Comparison of ENCODE assay signal across 9 cellular contexts in the genomic region with DNA sequence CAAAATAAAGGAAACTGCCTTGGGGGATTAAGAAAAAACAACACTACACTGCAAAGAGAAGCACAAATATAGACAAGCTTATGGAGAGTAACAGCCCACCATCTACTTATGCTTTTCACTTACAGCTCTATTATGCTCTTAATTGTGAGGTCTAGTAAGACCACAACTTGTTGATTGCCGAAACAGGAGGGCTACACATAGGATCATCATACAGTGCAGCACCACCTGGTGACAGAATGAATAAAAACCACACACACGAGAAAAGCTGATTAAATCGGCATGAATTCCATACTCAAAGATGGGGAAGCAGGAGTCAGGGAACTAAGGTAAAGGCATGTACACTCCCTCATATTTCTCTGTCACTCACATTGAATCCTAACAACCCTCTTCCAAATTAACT.
DNase-seq lines count a peak whose midpoint lies in the region; ATAC-seq, FAIRE-seq and TF ChIP-seq lines count a peak whose summit lies in the region.
"Had no signal": no experiment of that assay in that cellular context is flagged by ENCODE, and none has a peak within 500 bp of the region (broad histone marks: within the 10 kb centered on the region; RNA-seq: fewer than 3 reads in every experiment).

No MANE protein-coding gene starts in this region.

- H3K27me3 ChIP-seq in A673 (replicated peaks; ENCODE audit: insufficient read depth, low read depth, low read length, poor library complexity) (no peaks in the 10 kb centered on the region), PC-3 (ENCODE audit: low read length) (no peaks in the 10 kb centered on the region), gastroesophageal sphincter (no peaks in the 10 kb centered on the region), suprapubic skin (no peaks in the 10 kb centered on the region)

- no peaks in the 10 kb centered on the region for H3K79me2 ChIP-seq in PC-3 (ENCODE audit: low read length)

- DNase-seq in A673 (ENCODE audit: low spot score), result peak; percentile 85
- DNase-seq in GM18507 (ENCODE audit: extremely low spot score, insufficient read length, low read depth), result no peak
- DNase-seq in PC-3, result peak; percentile 75
- DNase-seq in T-cell, result no peak
- DNase-seq in effector CD8-positive, alpha-beta T cell (lab: John Stamatoyannopoulos, UW), result no peak
- DNase-seq in NOMO-1 treated with dmso at 0.1 percent for 144 hours (lab: John Stamatoyannopoulos, UW; ENCODE audit: unreplicated experiment), result no peak
- no peak for DNase-seq in suprapubic skin (ENCODE audit: low spot score in 2 of 2)
- DNase-seq: NCI-H510A treated with DMSO at 0.1 percent for 48 hours had no signal

- H3K4me3 ChIP-seq in A673 (ENCODE audit: low read depth, low read length, poor library complexity, severe bottlenecking) (no peak overlapping the region), PC-3 (ENCODE audit: low read length) (no peak overlapping the region), gastroesophageal sphincter (no peak overlapping the region), suprapubic skin (no peak overlapping the region)

- H3K4me3 Mint-ChIP-seq in T-cell, result no peak overlapping the region

- H3K4me1 ChIP-seq in A673 (ENCODE audit: insufficient read depth, low read length, poor library complexity, severe bottlenecking), result peaks cover 26% of the 10 kb centered on the region
- H3K4me1 ChIP-seq in PC-3 (ENCODE audit: insufficient read depth, low read length), result no peaks in the 10 kb centered on the region
- no peaks in the 10 kb centered on the region for H3K4me1 ChIP-seq in gastroesophageal sphincter
- no peaks in the 10 kb centered on the region for H3K4me1 ChIP-seq in suprapubic skin

- H3K4me2 ChIP-seq in PC-3 (ENCODE audit: low read length), result peak overlapping the region; percentile 33

- H3K9me3 ChIP-seq in A673 (ENCODE audit: low read depth, low read length, poor library complexity, severe bottlenecking) (no peaks in the 10 kb centered on the region), PC-3 (ENCODE audit: low read length) (no peaks in the 10 kb centered on the region), gastroesophageal sphincter (no peaks in the 10 kb centered on the region), suprapubic skin (no peaks in the 10 kb centered on the region)

- TF ChIP-seq CTCF in A673 (conservative IDR thresholded peaks at IDR 0.05; ENCODE audit: low read depth, low read length) (peak; percentile 68), PC-3 (conservative IDR thresholded peaks at IDR 0.05; ENCODE audit: low read depth, low read length) (peak; percentile 81), gastroesophageal sphincter (IDR thresholded peaks at IDR 0.05) (peak in 3 of 4 experiments; percentile 24 to 57 (median 45)), suprapubic skin (IDR thresholded peaks at IDR 0.05) (no peak)

- no peaks in the 10 kb centered on the region for H3K9me3 Mint-ChIP-seq in T-cell

- no peak overlapping the region for H3K27ac Mint-ChIP-seq in T-cell

- intact Hi-C loops in A673 (cut with micrococcal nuclease; ENCODE audit: unreplicated experiment) (loop anchor here (1.0 to 2.0 kb wide), 2 partner anchors 115 to 205 kb away; no protein-coding TSS in a partner anchor), PC-3 (cut with micrococcal nuclease) (loop anchor here (1.0 to 5.0 kb wide), 4 partner anchors 115 to 297 kb away; partner anchors contain the start of gene IKZF2)

- H4K20me1 ChIP-seq in PC-3 (ENCODE audit: low read length), result no peaks in the 10 kb centered on the region

- peaks cover 0 to 4% of the 10 kb centered on the region in 2 donors for H3K27me3 Mint-ChIP-seq in T-cell

- ATAC-seq in PC-3, result peak; percentile 79
- ATAC-seq in gastroesophageal sphincter, result no peak
- ATAC-seq in T-cell (replicated peaks in 1 of 4), result no peak

- H3K36me3 Mint-ChIP-seq in T-cell, result no peaks in the 10 kb centered on the region

- TF ChIP-seq POLR2A in gastroesophageal sphincter (IDR thresholded peaks at IDR 0.05), result no peak
- TF ChIP-seq POLR2A in suprapubic skin (IDR thresholded peaks at IDR 0.05), result no peak

- no peaks in the 10 kb centered on the region for H3K36me3 ChIP-seq in A673 (ENCODE audit: insufficient read depth, low read length, poor library complexity, severe bottlenecking)
- no peaks in the 10 kb centered on the region for H3K36me3 ChIP-seq in PC-3 (ENCODE audit: low read depth, low read length)
- no peaks in the 10 kb centered on the region for H3K36me3 ChIP-seq in gastroesophageal sphincter
- no peaks in the 10 kb centered on the region for H3K36me3 ChIP-seq in suprapubic skin

- H2AFZ ChIP-seq in PC-3 (ENCODE audit: low read length), result peak overlapping the region; percentile 27; the same call in 1 of the 2 replicates

- 24 to 29% methylated on average over 3 of the region's 3 CpGs for WGBS in gastroesophageal sphincter (ENCODE audit: low coverage in 1 of 2), 2 donors
- 39% methylated on average over 3 of the region's 3 CpGs for WGBS in suprapubic skin

- H3K27ac ChIP-seq in A673 (ENCODE audit: low read depth, low read length, poor library complexity, severe bottlenecking) (no peak overlapping the region), PC-3 (ENCODE audit: low read length) (no peak overlapping the region), gastroesophageal sphincter (no peak overlapping the region), suprapubic skin (no peak overlapping the region)

- H3K4me1 Mint-ChIP-seq in T-cell, result no peaks in the 10 kb centered on the region

- H3K9me2 ChIP-seq in PC-3 (replicated peaks; ENCODE audit: low read length), result no peaks in the 10 kb centered on the region

- BruUV-seq in A673 (replicated peaks; lab: Mats Ljungman, UMichigan) (no TSS peak), PC-3 (replicated peaks; lab: Mats Ljungman, UMichigan) (no TSS peak)

- CTCF ChIA-PET in A673 (lab: Charles Lee) (interaction anchor here (0.6 to 2.1 kb wide), 7 partner anchors 10 to 368 kb away, joined by 3 to 11 read pairs (median 5); no protein-coding TSS in a partner anchor), PC-3 (lab: Charles Lee) (interaction anchor here (0.6 to 1.8 kb wide), 7 partner anchors 20 to 614 kb away, joined by 3 to 18 read pairs (median 4); no protein-coding TSS in a partner anchor), T-cell (lab: Charles Lee) (interaction anchor here in 1 of 2 donors (0.7 to 1.0 kb wide), 2 partner anchors 115 to 260 kb away, joined by 3 to 5 read pairs; no protein-coding TSS in a partner anchor)

- no peaks in the 10 kb centered on the region for H3F3A ChIP-seq in PC-3 (ENCODE audit: low read length, unreplicated experiment)

- FAIRE-seq in GM18507 (lab: Jason Lieb, UNC), result peak; percentile 57

- H3K9ac ChIP-seq in PC-3 (ENCODE audit: low read length), result no peak overlapping the region

- TF ChIP-seq EP300 in gastroesophageal sphincter (IDR thresholded peaks at IDR 0.05) (no peak), suprapubic skin (IDR thresholded peaks at IDR 0.05) (no peak)

- POLR2A ChIA-PET in A673 (lab: Charles Lee; ENCODE audit: low non-redundant PET) (no interaction called here), PC-3 (lab: Charles Lee; ENCODE audit: unreplicated experiment) (interaction anchor here (0.6 kb wide), 1 partner anchor 256 kb away, joined by 7 read pairs; no protein-coding TSS in a partner anchor), T-cell (lab: Charles Lee) (interaction anchor here (0.6 kb wide), 2 partner anchors 242 to 258 kb away, joined by 3 to 4 read pairs; no protein-coding TSS in a partner anchor)

Comparison
In these comparisons a context has a peak if more than half of its experiments do, and no peak if none do; other contexts are left out.
1. DNase-seq: peak in A673 (single experiment) and PC-3 (single experiment); none in GM18507 (single experiment), T-cell (0 of 34), effector CD8-positive, alpha-beta T cell (single experiment), NOMO-1 treated with dmso at 0.1 percent for 144 hours (single experiment) and suprapubic skin (0 of 2).
2. CTCF ChIP-seq: peak in A673 (single experiment), PC-3 (single experiment) and gastroesophageal sphincter (3 of 4); none in suprapubic skin (0 of 2).